21 cellular contexts compared by ENCODE assay signal in the genomic region with DNA sequence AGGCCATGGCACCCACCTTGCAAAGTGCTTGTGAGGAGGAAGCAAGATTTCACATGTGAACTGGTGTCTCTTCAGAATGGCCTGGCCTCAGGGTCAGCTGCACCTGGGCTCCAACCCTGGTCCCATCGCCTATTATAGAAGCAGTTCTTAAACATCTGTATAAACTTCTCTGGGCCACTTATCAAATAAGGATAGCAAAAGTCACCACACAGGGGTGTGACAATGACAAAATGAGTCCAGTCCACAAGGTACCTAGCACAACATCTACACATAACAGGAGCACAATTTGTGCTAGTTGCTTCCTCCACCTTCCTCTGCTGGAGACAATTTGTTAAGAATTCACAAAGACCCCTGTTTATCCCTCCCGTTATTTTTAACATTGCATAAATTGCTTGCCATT.
DNase-seq lines count a peak whose midpoint lies in the region; ATAC-seq, FAIRE-seq and TF ChIP-seq lines count a peak whose summit lies in the region.
"Had no signal": no experiment of that assay in that cellular context is flagged by ENCODE, and none has a peak within 500 bp of the region (broad histone marks: within the 10 kb centered on the region; RNA-seq: fewer than 3 reads in every experiment).

No MANE protein-coding gene starts in this region.

- no peaks in the 10 kb centered on the region for H3K27me3 ChIP-seq in BLaER1 treated with 17β-estradiol and CSF1 and Interleukin-3, amounts not matched to agents 10 nM and 100 nM
- H3K27me3 ChIP-seq in cardiac muscle cell: no peaks in the 10 kb centered on the region
- no peaks in the 10 kb centered on the region for H3K27me3 ChIP-seq in right atrium auricular region
- no peaks in the 10 kb centered on the region for H3K27me3 ChIP-seq in skeletal muscle tissue (ENCODE audit: control insufficient read depth in 3 of 3, insufficient read depth in 3 of 3, low read length in 3 of 3)
- H3K27me3 ChIP-seq: Peyer's patch had no signal

- DNase-seq in cardiac muscle cell (ENCODE audit: low read depth in 1 of 2, low spot score in 1 of 2) (no peak), right atrium auricular region (ENCODE audit: low spot score) (no peak), pons (ENCODE audit: low spot score) (no peak), GM12892 (ENCODE audit: insufficient read length) (no peak)
- DNase-seq: 8988T; ACHN; CD4-positive, alpha-beta T cell; Kasumi-1; NCI-H2081 treated with DMSO at 0.1 percent for 48 hours; NCI-H2171; NCI-H226; Peyer's patch had no signal

- ATAC-seq in HG03521 (IDR thresholded peaks at IDR 0.05; ENCODE audit: unreplicated experiment) (no peak), GM21717 (IDR thresholded peaks at IDR 0.05; ENCODE audit: unreplicated experiment) (no peak)
- ATAC-seq: HCT116, K562 had no signal

- TF ChIP-seq POLR2A in GM12892 (IDR thresholded peaks at IDR 0.05; ENCODE audit: low read depth, low read length): no peak

- H3K27ac ChIP-seq in BLaER1 treated with 17β-estradiol and CSF1 and Interleukin-3, amounts not matched to agents 10 nM and 100 nM: no peak overlapping the region
- peak overlapping the region; percentile 79 for H3K27ac ChIP-seq in cardiac muscle cell
- peak overlapping the region; percentile 59 to 82 for H3K27ac ChIP-seq in right atrium auricular region
- peak overlapping the region; percentile 77 for H3K27ac ChIP-seq in skeletal muscle tissue (ENCODE audit: low read depth, low read length)
- H3K27ac ChIP-seq: Peyer's patch had no signal

- H3K36me3 ChIP-seq in BLaER1 treated with 17β-estradiol and CSF1 and Interleukin-3, amounts not matched to agents 10 nM and 100 nM: no peaks in the 10 kb centered on the region
- H3K36me3 ChIP-seq in cardiac muscle cell: no peaks in the 10 kb centered on the region
- H3K36me3 ChIP-seq in right atrium auricular region: no peaks in the 10 kb centered on the region
- no peaks in the 10 kb centered on the region for H3K36me3 ChIP-seq in skeletal muscle tissue (ENCODE audit: control insufficient read depth in 3 of 3, insufficient read depth in 3 of 3, low read length in 3 of 3)
- H3K36me3 ChIP-seq: Peyer's patch had no signal

- TF ChIP-seq CTCF in cardiac muscle cell (IDR thresholded peaks at IDR 0.05; ENCODE audit: low read depth, low read length) (no peak), right atrium auricular region (IDR thresholded peaks at IDR 0.05) (no peak)

- no peak overlapping the region for H3K9ac ChIP-seq in BLaER1 treated with 17β-estradiol and CSF1 and Interleukin-3, amounts not matched to agents 10 nM and 100 nM
- peak overlapping the region in 1 of 3 donors; percentile 46 for H3K9ac ChIP-seq in skeletal muscle tissue (ENCODE audit: low read depth in 1 of 3, low read length in 3 of 3)
- H3K9ac ChIP-seq: SK-N-SH had no signal

- no peak overlapping the region for H3K4me3 ChIP-seq in BLaER1 treated with 17β-estradiol and CSF1 and Interleukin-3, amounts not matched to agents 10 nM and 100 nM
- H3K4me3 ChIP-seq in cardiac muscle cell: no peak overlapping the region
- no peak overlapping the region for H3K4me3 ChIP-seq in right atrium auricular region
- no peak overlapping the region for H3K4me3 ChIP-seq in skeletal muscle tissue (ENCODE audit: low read length in 3 of 3)
- H3K4me3 ChIP-seq: K562, Peyer's patch had no signal

- 0 out of 22 replicates have a peak, but pooled peaks cover 0 to 6% (median 0%) of the 10 kb centered on the region in 11 experiments for H3K9me3 ChIP-seq in BLaER1 treated with 17β-estradiol and CSF1 and Interleukin-3, amounts not matched to agents 10 nM and 100 nM (replicated peaks in 1 of 11)
- H3K9me3 ChIP-seq in cardiac muscle cell (ENCODE audit: low read depth) (no peaks in the 10 kb centered on the region), right atrium auricular region (no peaks in the 10 kb centered on the region), skeletal muscle tissue (ENCODE audit: control insufficient read depth in 3 of 3, low read length in 3 of 3) (no peaks in the 10 kb centered on the region)
- H3K9me3 ChIP-seq: Peyer's patch, SK-N-SH had no signal

- no peak for FAIRE-seq in GM12892 (lab: Jason Lieb, UNC)
- FAIRE-seq: D721Med, HTR-8/SVneo, K562 had no signal

- peaks cover 24 to 48% (median 34%) of the 10 kb centered on the region in 10 experiments for H3K4me1 ChIP-seq in BLaER1 treated with 17β-estradiol and CSF1 and Interleukin-3, amounts not matched to agents 10 nM and 100 nM
- H3K4me1 ChIP-seq in cardiac muscle cell (ENCODE audit: low read depth) (peaks cover 18% of the 10 kb centered on the region), right atrium auricular region (peaks cover 0 to 12% of the 10 kb centered on the region in 2 donors), skeletal muscle tissue (ENCODE audit: control insufficient read depth in 3 of 3, insufficient read depth in 3 of 3, low read length in 3 of 3) (peaks cover 10 to 33% (median 23%) of the 10 kb centered on the region in 3 donors)
- H3K4me1 ChIP-seq: Peyer's patch had no signal

- H4K20me1 ChIP-seq in BLaER1 treated with 17β-estradiol and CSF1 and Interleukin-3, amounts not matched to agents 10 nM and 100 nM: no peaks in the 10 kb centered on the region

- H3K4me2 ChIP-seq in BLaER1 treated with 17β-estradiol and CSF1 and Interleukin-3, amounts not matched to agents 10 nM and 100 nM: peak overlapping the region in 9 of 11 experiments; percentile 21 to 76 (median 51); a peak in 16 of 22 replicates
- H3K4me2 ChIP-seq: SK-N-SH had no signal

Comparison
In these comparisons a context has a peak if more than half of its experiments do, and no peak if none do; other contexts are left out.
1. H3K27ac ChIP-seq: peak in cardiac muscle cell (single experiment), right atrium auricular region (2 of 2) and skeletal muscle tissue (single experiment); none in BLaER1 treated with 17β-estradiol and CSF1 and Interleukin-3, amounts not matched to agents 10 nM and 100 nM (0 of 11).